ENCODE assay signal across 13 cellular contexts in genomic region chr2:69214898-69215297, GRCh38.
DNase-seq lines count a peak whose midpoint lies in the region; ATAC-seq and TF ChIP-seq lines count a peak whose summit lies in the region.
"Had no signal": no experiment of that assay in that cellular context is flagged by ENCODE, and none has a peak within 500 bp of the region (broad histone marks: within the 10 kb centered on the region; RNA-seq: fewer than 3 reads in every experiment).

No MANE protein-coding gene starts in this region.

- no peak overlapping the region for H3K27ac ChIP-seq in PC-3 (ENCODE audit: low read length)
- H3K27ac ChIP-seq: epithelial cell of prostate had no signal

- H3K36me3 ChIP-seq in PC-3 (ENCODE audit: low read depth, low read length): no peaks in the 10 kb centered on the region; the same call in 1 of the 2 replicates
- no peaks in the 10 kb centered on the region for H3K36me3 ChIP-seq in mucosa of descending colon (ENCODE audit: low read depth)
- H3K36me3 ChIP-seq in H7 (replicated peaks; ENCODE audit: control insufficient read depth, insufficient read depth, low read length): no peaks in the 10 kb centered on the region

- intact Hi-C loops in PC-3 (cut with micrococcal nuclease) (no loop called here), mucosa of descending colon (cut with DNase I, micrococcal nuclease) (no loop called here)

- H3K27me3 ChIP-seq in PC-3 (ENCODE audit: low read length) (no peaks in the 10 kb centered on the region), H7 (ENCODE audit: control insufficient read depth, insufficient read depth, low read length) (no peaks in the 10 kb centered on the region)

- no peak for TF ChIP-seq CTCF in PC-3 (conservative IDR thresholded peaks at IDR 0.05; ENCODE audit: low read depth, low read length)
- no peak for TF ChIP-seq CTCF in mucosa of descending colon (IDR thresholded peaks at IDR 0.05)

- CTCF ChIA-PET in PC-3 (lab: Charles Lee): no interaction called here

- ATAC-seq in PC-3: no peak; the same call in 1 of the 2 replicates
- peak; percentile 15 for ATAC-seq in mucosa of descending colon
- ATAC-seq in GM19455 (IDR thresholded peaks at IDR 0.05; ENCODE audit: unreplicated experiment): no peak
- ATAC-seq: GM12878 had no signal

- no peaks in the 10 kb centered on the region for H3F3A ChIP-seq in PC-3 (ENCODE audit: low read length, unreplicated experiment)

- H3K9me2 ChIP-seq in PC-3 (replicated peaks; ENCODE audit: low read length): no peaks in the 10 kb centered on the region

- H3K79me2 ChIP-seq in PC-3 (ENCODE audit: low read length): no peaks in the 10 kb centered on the region

- BruUV-seq in PC-3 (replicated peaks; lab: Mats Ljungman, UMichigan): no TSS peak

- POLR2A ChIA-PET in PC-3 (lab: Charles Lee; ENCODE audit: unreplicated experiment): no interaction called here

- no peak overlapping the region for H3K9ac ChIP-seq in PC-3 (ENCODE audit: low read length)

- H2AFZ ChIP-seq in PC-3 (ENCODE audit: low read length): no peak overlapping the region

- no peak overlapping the region for H3K4me2 ChIP-seq in PC-3 (ENCODE audit: low read length)

- no peaks in the 10 kb centered on the region for H3K4me1 ChIP-seq in PC-3 (ENCODE audit: insufficient read depth, low read length)
- H3K4me1 ChIP-seq in mucosa of descending colon (ENCODE audit: low read depth): peaks cover 7% of the 10 kb centered on the region

- DNase-seq in EH (ENCODE audit: low read depth) (peak; percentile 79), PC-3 (peak; percentile 25), fibroblast of peridontal ligament (ENCODE audit: extremely low read depth) (peak; percentile 38), mucosa of descending colon (no peak), H7 (no peak), T1000 (lab: John Stamatoyannopoulos, UW) (no peak), SW 1271 (lab: John Stamatoyannopoulos, UW) (no peak)
- DNase-seq: CD8-positive, alpha-beta memory T cell; kidney; NCI-H146 had no signal

- H3K9me3 ChIP-seq in PC-3 (ENCODE audit: low read length) (no peaks in the 10 kb centered on the region), mucosa of descending colon (no peaks in the 10 kb centered on the region)

- H3K4me3 ChIP-seq in PC-3 (ENCODE audit: low read length): no peak overlapping the region
- no peak overlapping the region for H3K4me3 ChIP-seq in mucosa of descending colon
- no peak overlapping the region for H3K4me3 ChIP-seq in H7 (ENCODE audit: insufficient read depth, low read depth, low read length)
- H3K4me3 ChIP-seq: GM12878 had no signal

- no peaks in the 10 kb centered on the region for H4K20me1 ChIP-seq in PC-3 (ENCODE audit: low read length)

Comparison
In these comparisons a context has a peak if more than half of its experiments do, and no peak if none do; other contexts are left out.
1. DNase-seq: peak in EH (single experiment), PC-3 (single experiment) and fibroblast of peridontal ligament (single experiment); none in mucosa of descending colon (0 of 3), H7 (single experiment), T1000 (single experiment) and SW 1271 (0 of 2).